Comparison of ENCODE assay signal across 19 cellular contexts in genomic region chr11:11770274-11770673, GRCh38.
A peak's percentile ranks its signal among the peaks of the same experiment; 100 is the strongest.
DNase-seq lines count a peak whose midpoint lies in the region; ATAC-seq and TF ChIP-seq lines count a peak whose summit lies in the region.
"Had no signal": no experiment of that assay in that cellular context is flagged by ENCODE, and none has a peak within 500 bp of the region (broad histone marks: within the 10 kb centered on the region; RNA-seq: fewer than 3 reads in every experiment).

No MANE protein-coding gene starts in this region.

- no peaks in the 10 kb centered on the region for H3K36me3 Mint-ChIP-seq in activated T-cell treated with anti-CD3 and anti-CD28 coated beads, Interleukin-2, amount 50 U/mL, for 24 hours (ENCODE audit: low read depth)
- H3K36me3 Mint-ChIP-seq: CD14-positive monocyte; CD8-positive, alpha-beta memory T cell had no signal

- no peak for TF ChIP-seq CTCF in omental fat pad (IDR thresholded peaks at IDR 0.05)

- no peaks in the 10 kb centered on the region for H3K9me3 Mint-ChIP-seq in activated T-cell treated with anti-CD3 and anti-CD28 coated beads, Interleukin-2, amount 50 U/mL, for 24 hours
- H3K9me3 Mint-ChIP-seq: CD14-positive monocyte; CD4-positive, alpha-beta T cell; CD8-positive, alpha-beta memory T cell had no signal

- no peak overlapping the region for H3K27ac Mint-ChIP-seq in activated T-cell treated with anti-CD3 and anti-CD28 coated beads, Interleukin-2, amount 50 U/mL, for 24 hours
- H3K27ac Mint-ChIP-seq: CD4-positive, alpha-beta T cell; CD8-positive, alpha-beta memory T cell had no signal

- H3K4me3 Mint-ChIP-seq in activated T-cell treated with anti-CD3 and anti-CD28 coated beads, Interleukin-2, amount 50 U/mL, for 24 hours: no peak overlapping the region
- H3K4me3 Mint-ChIP-seq: CD14-positive monocyte; CD4-positive, alpha-beta T cell; CD8-positive, alpha-beta memory T cell had no signal

- no peaks in the 10 kb centered on the region for H3K4me1 Mint-ChIP-seq in activated T-cell treated with anti-CD3 and anti-CD28 coated beads, Interleukin-2, amount 50 U/mL, for 24 hours (ENCODE audit: low read depth)
- H3K4me1 Mint-ChIP-seq: CD14-positive monocyte; CD8-positive, alpha-beta memory T cell had no signal

- DNase-seq in Ammon's horn (ENCODE audit: low spot score): peak; percentile 43
- peak; percentile 46 for DNase-seq in medulla oblongata (ENCODE audit: extremely low spot score)
- DNase-seq in omental fat pad (ENCODE audit: low spot score): no peak
- DNase-seq in superior temporal gyrus (ENCODE audit: extremely low spot score): peak; percentile 42
- DNase-seq in activated T-cell treated with anti-CD3 and anti-CD28 coated beads, Interleukin-2, amount 50 U/mL, for 24 hours: no peak
- DNase-seq in ecto neural progenitor cell (ENCODE audit: low spot score): no peak
- DNase-seq: BE2C; CD4-positive, alpha-beta T cell; CD8-positive, alpha-beta memory T cell; DMS 273 treated with DMSO at 0.1 percent for 48 hours; DMS79; EL; GDM1; GM23248; H7; HCEC 1CT had no signal

- ATAC-seq in omental fat pad (ENCODE audit: low FRiP score) (peak; percentile 65), HG03196 (IDR thresholded peaks at IDR 0.05; ENCODE audit: unreplicated experiment) (no peak)
- ATAC-seq: GM12878 had no signal

- H3K27me3 Mint-ChIP-seq in activated T-cell treated with anti-CD3 and anti-CD28 coated beads, Interleukin-2, amount 50 U/mL, for 24 hours: peaks cover 16% of the 10 kb centered on the region

Comparison
In these comparisons a context has a peak if more than half of its experiments do, and no peak if none do; other contexts are left out.
1. DNase-seq: peak in Ammon's horn (single experiment), medulla oblongata (single experiment) and superior temporal gyrus (single experiment); none in omental fat pad (single experiment), activated T-cell treated with anti-CD3 and anti-CD28 coated beads, Interleukin-2, amount 50 U/mL, for 24 hours (single experiment) and ecto neural progenitor cell (single experiment).